Comparison of ENCODE assay signal across 14 cellular contexts in genomic region chr9:93036887-93037475, GRCh38. TPM values are rescaled to one million over a fixed set of nuclear protein-coding genes. Genes with fewer than 3 reads are reported as not detected.
DNase-seq lines count a peak whose midpoint lies in the region; ATAC-seq and TF ChIP-seq lines count a peak whose summit lies in the region.
"Had no signal": no experiment of that assay in that cellular context is flagged by ENCODE, and none has a peak within 500 bp of the region (broad histone marks: within the 10 kb centered on the region; RNA-seq: fewer than 3 reads in every experiment).

No MANE protein-coding gene starts in this region.

- peaks cover 4% of the 10 kb centered on the region for H3K4me1 ChIP-seq in OCI-LY7 (ENCODE audit: insufficient read depth, low read length, poor library complexity, severe bottlenecking)
- no peaks in the 10 kb centered on the region for H3K4me1 ChIP-seq in endodermal cell (ENCODE audit: control insufficient read depth, insufficient read depth, low read length)

- no peak overlapping the region for H2AFZ ChIP-seq in OCI-LY7 (ENCODE audit: low read length)

- H3K79me2 ChIP-seq in OCI-LY7 (ENCODE audit: insufficient read depth, low read depth, low read length) = no peaks in the 10 kb centered on the region

- POLR2A ChIA-PET in OCI-LY7 (lab: Charles Lee) = interaction anchor here (1.1 kb wide), 1 partner anchor 56 kb away, joined by 3 read pairs; no protein-coding TSS in a partner anchor

- no peak overlapping the region for H3K4me3 Mint-ChIP-seq in activated naive CD4-positive, alpha-beta T cell treated with anti-CD3 and anti-CD28 coated beads, Interleukin-2, amount 10 ng/mL, durations not matched to agents 7 days and 5 days
- H3K4me3 Mint-ChIP-seq in endodermal cell = no peak overlapping the region
- no peak overlapping the region for H3K4me3 Mint-ChIP-seq in stimulated activated memory B cell treated with anti-CD40 and anti-IgM and Interleukin-4, amounts not matched to agents 10 μg/mL and 1 μg/mL and 100 μg/mL, for 72 hours

- TF ChIP-seq CTCF in OCI-LY7 (conservative IDR thresholded peaks at IDR 0.05; ENCODE audit: low read length) (peak; percentile 39; the same call in 1 of the 2 replicates), endodermal cell (conservative IDR thresholded peaks at IDR 0.05) (peak; percentile 60)

- DNase-seq in activated naive CD4-positive, alpha-beta T cell treated with anti-CD3 and anti-CD28 coated beads, Interleukin-2, amount 10 ng/mL, durations not matched to agents 7 days and 5 days = no peak
- DNase-seq in activated naive CD4-positive, alpha-beta T cell treated with anti-CD3 and anti-CD28 coated beads, Interleukin-2, amount 50 U/mL, for 16 hours = no peak
- DNase-seq in OCI-LY7 (ENCODE audit: low spot score) = no peak
- no peak for DNase-seq in endodermal cell
- DNase-seq in NCI-H1694 (lab: John Stamatoyannopoulos, UW) = no peak
- DNase-seq in OCI-M2 (lab: John Stamatoyannopoulos, UW; ENCODE audit: unreplicated experiment) = no peak
- DNase-seq in 8988T = no peak
- DNase-seq: DMS153, MG63, SHP77, T1000 had no signal

- no peaks in the 10 kb centered on the region for H4K20me1 ChIP-seq in OCI-LY7 (ENCODE audit: insufficient read depth, low read length)

- H3K4me1 Mint-ChIP-seq in activated naive CD4-positive, alpha-beta T cell treated with anti-CD3 and anti-CD28 coated beads, Interleukin-2, amount 10 ng/mL, durations not matched to agents 7 days and 5 days = peaks cover 37% of the 10 kb centered on the region
- H3K4me1 Mint-ChIP-seq in endodermal cell = no peaks in the 10 kb centered on the region
- H3K4me1 Mint-ChIP-seq in stimulated activated memory B cell treated with anti-CD40 and anti-IgM and Interleukin-4, amounts not matched to agents 10 μg/mL and 1 μg/mL and 100 μg/mL, for 72 hours = peaks cover 59% of the 10 kb centered on the region

- H3K9me2 ChIP-seq in OCI-LY7 (ENCODE audit: insufficient read depth, low read length) = no peaks in the 10 kb centered on the region

- CTCF ChIA-PET in activated naive CD4-positive, alpha-beta T cell treated with anti-CD3 and anti-CD28 coated beads, Interleukin-2, amount 10 ng/mL, durations not matched to agents 7 days and 5 days (lab: Charles Lee) = interaction anchor here (0.9 to 1.1 kb wide), 3 partner anchors 17 to 80 kb away, joined by 3 read pairs; no protein-coding TSS in a partner anchor
- CTCF ChIA-PET in OCI-LY7 (lab: Charles Lee; ENCODE audit: unreplicated experiment) = no interaction called here

- intact Hi-C loops in OCI-LY7 (cut with micrococcal nuclease; ENCODE audit: unreplicated experiment) = no loop called here

- H3K9me3 ChIP-seq in OCI-LY7 (ENCODE audit: low read length) (no peaks in the 10 kb centered on the region), endodermal cell (ENCODE audit: control insufficient read depth, low read length) (no peaks in the 10 kb centered on the region)
- H3K9me3 ChIP-seq: MG63 had no signal

- BruUV-seq in OCI-LY7 (replicated peaks; lab: Mats Ljungman, UMichigan) = no TSS peak

- H3K36me3 ChIP-seq in OCI-LY7 (ENCODE audit: insufficient read depth, low read length) (no peaks in the 10 kb centered on the region), endodermal cell (ENCODE audit: control insufficient read depth, insufficient read depth, low read length) (no peaks in the 10 kb centered on the region)
- H3K36me3 ChIP-seq: MG63 had no signal

- H3K27me3 ChIP-seq in endodermal cell (ENCODE audit: control insufficient read depth, insufficient read depth, low read length, poor library complexity, severe bottlenecking) = no peaks in the 10 kb centered on the region
- H3K27me3 ChIP-seq: MG63 had no signal

- peaks cover 45% of the 10 kb centered on the region for H3K36me3 Mint-ChIP-seq in activated naive CD4-positive, alpha-beta T cell treated with anti-CD3 and anti-CD28 coated beads, Interleukin-2, amount 10 ng/mL, durations not matched to agents 7 days and 5 days
- no peaks in the 10 kb centered on the region for H3K36me3 Mint-ChIP-seq in endodermal cell (ENCODE audit: low read depth)
- H3K36me3 Mint-ChIP-seq in stimulated activated memory B cell treated with anti-CD40 and anti-IgM and Interleukin-4, amounts not matched to agents 10 μg/mL and 1 μg/mL and 100 μg/mL, for 72 hours = peaks cover 28% of the 10 kb centered on the region

- no peak for ATAC-seq in stimulated activated memory B cell treated with anti-CD40 and anti-IgM and Interleukin-4, amounts not matched to agents 10 μg/mL and 1 μg/mL and 100 μg/mL, for 72 hours

- H3K4me3 ChIP-seq in OCI-LY7 (ENCODE audit: low read depth, low read length, poor library complexity, severe bottlenecking) (no peak overlapping the region), endodermal cell (ENCODE audit: low read length) (no peak overlapping the region)
- H3K4me3 ChIP-seq: MG63, smooth muscle cell had no signal

- H3K27me3 Mint-ChIP-seq in activated naive CD4-positive, alpha-beta T cell treated with anti-CD3 and anti-CD28 coated beads, Interleukin-2, amount 10 ng/mL, durations not matched to agents 7 days and 5 days = no peaks in the 10 kb centered on the region
- no peaks in the 10 kb centered on the region for H3K27me3 Mint-ChIP-seq in endodermal cell (ENCODE audit: insufficient read depth)
- H3K27me3 Mint-ChIP-seq in stimulated activated memory B cell treated with anti-CD40 and anti-IgM and Interleukin-4, amounts not matched to agents 10 μg/mL and 1 μg/mL and 100 μg/mL, for 72 hours = no peaks in the 10 kb centered on the region

- peak overlapping the region; percentile 72 for H3K27ac Mint-ChIP-seq in activated naive CD4-positive, alpha-beta T cell treated with anti-CD3 and anti-CD28 coated beads, Interleukin-2, amount 10 ng/mL, durations not matched to agents 7 days and 5 days
- no peak overlapping the region for H3K27ac Mint-ChIP-seq in endodermal cell
- peak overlapping the region; percentile 61 for H3K27ac Mint-ChIP-seq in stimulated activated memory B cell treated with anti-CD40 and anti-IgM and Interleukin-4, amounts not matched to agents 10 μg/mL and 1 μg/mL and 100 μg/mL, for 72 hours

- 86 to 87% methylated on average over 7 to 13 of the region's 13 CpGs for WGBS in endodermal cell (ENCODE audit: insufficient coverage in 1 of 2, insufficient read length in 1 of 2), 2 experiments

- no peak overlapping the region for H3K4me2 ChIP-seq in OCI-LY7 (ENCODE audit: low read length)
- H3K4me2 ChIP-seq: smooth muscle cell had no signal

- H3K9ac ChIP-seq in endodermal cell (ENCODE audit: extremely low read depth, low read length, poor library complexity, severe bottlenecking) = no peak overlapping the region

- no peaks in the 10 kb centered on the region for H3K9me3 Mint-ChIP-seq in activated naive CD4-positive, alpha-beta T cell treated with anti-CD3 and anti-CD28 coated beads, Interleukin-2, amount 10 ng/mL, durations not matched to agents 7 days and 5 days
- H3K9me3 Mint-ChIP-seq in endodermal cell = no peaks in the 10 kb centered on the region
- no peaks in the 10 kb centered on the region for H3K9me3 Mint-ChIP-seq in stimulated activated memory B cell treated with anti-CD40 and anti-IgM and Interleukin-4, amounts not matched to agents 10 μg/mL and 1 μg/mL and 100 μg/mL, for 72 hours

- no peak overlapping the region for H3K27ac ChIP-seq in OCI-LY7 (ENCODE audit: low read depth, low read length, poor library complexity, severe bottlenecking)
- H3K27ac ChIP-seq in endodermal cell (ENCODE audit: low read depth, low read length) = no peak overlapping the region

RNA-seq across cellular contexts. Expression of gene SUSD3, which starts 21.5 kb away (rescaled TPM):
- total RNA-seq in OCI-LY7 (2014; rRNA removed; shearing (Covaris generic)) = 160 and 201 TPM in 2 replicates
- total RNA-seq in OCI-LY7 (2022) (94.1 and 116 TPM in 2 replicates), endodermal cell (1 to 10 TPM; 5.1 to 5.9 TPM)
- 3.1 TPM for polyA plus RNA-seq in endodermal cell (2013, experiment 1 of 2)
- polyA plus RNA-seq in endodermal cell (2013, experiment 2 of 2) = 2.7 TPM
- total RNA-seq: osteocyte, smooth muscle cell had no signal

RNA-seq across cellular contexts. Expression of gene CARD19, which starts 59.0 kb away (rescaled TPM):
- 18.4 and 26.8 TPM in 2 replicates for total RNA-seq in OCI-LY7 (2014; rRNA removed; shearing (Covaris generic))
- total RNA-seq in OCI-LY7 (2022) (13.4 and 15.8 TPM in 2 replicates), endodermal cell (10 to 100 TPM; 16.4 to 21.9 TPM)
- polyA plus RNA-seq in endodermal cell (2013, experiment 1 of 2) = 32.1 TPM
- 29.8 TPM for polyA plus RNA-seq in endodermal cell (2013, experiment 2 of 2)

Comparison
In these comparisons a context has a peak if more than half of its experiments do, and no peak if none do; other contexts are left out.
1. RNA of gene SUSD3, which starts 21.5 kb away (total RNA-seq): 94.1 to 201 TPM in OCI-LY7; 5.1 to 5.9 TPM in endodermal cell; every median in the first group is over 10 times any median in the second.